Comparison of ENCODE assay signal across 1 cellular context in the genomic region with DNA sequence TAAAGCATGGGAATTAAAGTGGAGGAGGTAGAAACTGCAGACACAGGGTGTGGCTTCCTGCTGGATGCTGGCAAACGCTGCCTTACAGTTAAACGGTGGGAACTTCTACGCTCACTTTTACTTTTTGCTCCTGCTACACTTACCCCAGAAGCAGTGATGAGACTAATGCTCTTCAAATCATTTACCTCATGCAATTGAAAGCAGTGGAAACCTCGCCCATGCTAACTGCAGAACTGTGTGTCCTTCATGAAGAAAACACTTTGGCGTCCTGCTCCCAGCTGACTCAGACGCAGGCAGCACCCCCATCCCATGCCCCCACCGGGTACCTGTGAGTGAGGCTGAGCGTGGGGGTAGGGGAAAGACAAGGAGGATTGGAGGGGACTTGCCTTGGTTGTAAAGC.
TF ChIP-seq lines count a peak whose summit lies in the region.

No MANE protein-coding gene starts in this region.

TF ChIP-seq in HepG2, 621 proteins besides CTCF, POLR2A, EP300 and RAD21:
- no peak for TF ChIP-seq MLLT10 (CRISPR knock-in tag; IDR thresholded peaks at IDR 0.05)
- no peak for TF ChIP-seq EHMT2 (IDR thresholded peaks at IDR 0.05; ENCODE audit: borderline replicate concordance, low read depth, low read length)
- no peak for TF ChIP-seq TBX3 (IDR thresholded peaks at IDR 0.05; ENCODE audit: borderline replicate concordance)
- no peak for TF ChIP-seq SNAI1 (CRISPR knock-in tag; IDR thresholded peaks at IDR 0.05; ENCODE audit: borderline replicate concordance)
- no peak for TF ChIP-seq JDP2 (CRISPR knock-in tag; IDR thresholded peaks at IDR 0.05; ENCODE audit: borderline replicate concordance)
- TF ChIP-seq MATR3 (CRISPR knock-in tag; IDR thresholded peaks at IDR 0.05), result no peak
- no peak for TF ChIP-seq GTF2F1 (IDR thresholded peaks at IDR 0.05; ENCODE audit: low read length)
- TF ChIP-seq ZNF430 (CRISPR knock-in tag; IDR thresholded peaks at IDR 0.05), result no peak
- no peak for TF ChIP-seq ZKSCAN1 (IDR thresholded peaks at IDR 0.05; ENCODE audit: low read length)
- TF ChIP-seq, protein P1, sequence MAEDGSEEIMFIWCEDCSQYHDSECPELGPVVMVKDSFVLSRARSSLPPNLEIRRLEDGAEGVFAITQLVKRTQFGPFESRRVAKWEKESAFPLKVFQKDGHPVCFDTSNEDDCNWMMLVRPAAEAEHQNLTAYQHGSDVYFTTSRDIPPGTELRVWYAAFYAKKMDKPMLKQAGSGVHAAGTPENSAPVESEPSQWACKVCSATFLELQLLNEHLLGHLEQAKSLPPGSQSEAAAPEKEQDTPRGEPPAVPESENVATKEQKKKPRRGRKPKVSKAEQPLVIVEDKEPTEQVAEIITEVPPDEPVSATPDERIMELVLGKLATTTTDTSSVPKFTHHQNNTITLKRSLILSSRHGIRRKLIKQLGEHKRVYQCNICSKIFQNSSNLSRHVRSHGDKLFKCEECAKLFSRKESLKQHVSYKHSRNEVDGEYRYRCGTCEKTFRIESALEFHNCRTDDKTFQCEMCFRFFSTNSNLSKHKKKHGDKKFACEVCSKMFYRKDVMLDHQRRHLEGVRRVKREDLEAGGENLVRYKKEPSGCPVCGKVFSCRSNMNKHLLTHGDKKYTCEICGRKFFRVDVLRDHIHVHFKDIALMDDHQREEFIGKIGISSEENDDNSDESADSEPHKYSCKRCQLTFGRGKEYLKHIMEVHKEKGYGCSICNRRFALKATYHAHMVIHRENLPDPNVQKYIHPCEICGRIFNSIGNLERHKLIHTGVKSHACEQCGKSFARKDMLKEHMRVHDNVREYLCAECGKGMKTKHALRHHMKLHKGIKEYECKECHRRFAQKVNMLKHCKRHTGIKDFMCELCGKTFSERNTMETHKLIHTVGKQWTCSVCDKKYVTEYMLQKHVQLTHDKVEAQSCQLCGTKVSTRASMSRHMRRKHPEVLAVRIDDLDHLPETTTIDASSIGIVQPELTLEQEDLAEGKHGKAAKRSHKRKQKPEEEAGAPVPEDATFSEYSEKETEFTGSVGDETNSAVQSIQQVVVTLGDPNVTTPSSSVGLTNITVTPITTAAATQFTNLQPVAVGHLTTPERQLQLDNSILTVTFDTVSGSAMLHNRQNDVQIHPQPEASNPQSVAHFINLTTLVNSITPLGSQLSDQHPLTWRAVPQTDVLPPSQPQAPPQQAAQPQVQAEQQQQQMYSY (CRISPR knock-in tag; IDR thresholded peaks at IDR 0.05), result no peak
- TF ChIP-seq ZNF850 (CRISPR knock-in tag; conservative IDR thresholded peaks at IDR 0.05), result no peak
- no peak for TF ChIP-seq SALL1 (CRISPR knock-in tag; IDR thresholded peaks at IDR 0.05)
- TF ChIP-seq CC2D1A (CRISPR knock-in tag; IDR thresholded peaks at IDR 0.05), result no peak
- TF ChIP-seq SRF (IDR thresholded peaks at IDR 0.05; ENCODE audit: low read depth, low read length), result no peak
- no peak for TF ChIP-seq RCOR2 (CRISPR knock-in tag; IDR thresholded peaks at IDR 0.05)
- no peak for TF ChIP-seq FOSL2 (CRISPR knock-in tag; IDR thresholded peaks at IDR 0.05)
- no peak for TF ChIP-seq STAG1 (CRISPR knock-in tag; IDR thresholded peaks at IDR 0.05)
- no peak for TF ChIP-seq NAIF1 (CRISPR knock-in tag; IDR thresholded peaks at IDR 0.05; ENCODE audit: borderline replicate concordance)
- no peak for TF ChIP-seq ZNF292 (CRISPR knock-in tag; IDR thresholded peaks at IDR 0.05; ENCODE audit: borderline replicate concordance, low read depth)
